Comparison of ENCODE assay signal across 1 cellular context in the genomic region with DNA sequence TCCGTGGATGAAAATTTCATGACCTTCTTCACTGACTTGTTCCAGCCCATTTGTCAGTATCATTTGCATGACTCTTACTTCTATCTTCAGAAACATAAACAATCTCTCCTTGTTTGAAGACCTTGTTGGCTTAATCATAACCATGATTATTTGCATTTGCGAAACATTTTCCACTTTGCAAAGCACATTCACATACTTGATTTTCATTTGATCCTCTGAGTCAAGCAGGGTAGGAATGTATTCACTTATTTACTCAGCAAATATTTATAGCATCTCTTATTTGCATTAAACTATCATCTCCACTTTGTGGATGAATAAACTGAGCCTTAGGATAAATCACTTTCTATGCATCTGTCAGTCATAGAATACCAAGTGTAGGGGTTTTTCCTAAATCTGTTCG.
TF ChIP-seq lines count a peak whose summit lies in the region.

No MANE protein-coding gene starts in this region.

TF ChIP-seq in GM23338, 12 proteins besides CTCF, POLR2A, EP300 and RAD21 (continued from another document):
- TF ChIP-seq, protein P1, sequence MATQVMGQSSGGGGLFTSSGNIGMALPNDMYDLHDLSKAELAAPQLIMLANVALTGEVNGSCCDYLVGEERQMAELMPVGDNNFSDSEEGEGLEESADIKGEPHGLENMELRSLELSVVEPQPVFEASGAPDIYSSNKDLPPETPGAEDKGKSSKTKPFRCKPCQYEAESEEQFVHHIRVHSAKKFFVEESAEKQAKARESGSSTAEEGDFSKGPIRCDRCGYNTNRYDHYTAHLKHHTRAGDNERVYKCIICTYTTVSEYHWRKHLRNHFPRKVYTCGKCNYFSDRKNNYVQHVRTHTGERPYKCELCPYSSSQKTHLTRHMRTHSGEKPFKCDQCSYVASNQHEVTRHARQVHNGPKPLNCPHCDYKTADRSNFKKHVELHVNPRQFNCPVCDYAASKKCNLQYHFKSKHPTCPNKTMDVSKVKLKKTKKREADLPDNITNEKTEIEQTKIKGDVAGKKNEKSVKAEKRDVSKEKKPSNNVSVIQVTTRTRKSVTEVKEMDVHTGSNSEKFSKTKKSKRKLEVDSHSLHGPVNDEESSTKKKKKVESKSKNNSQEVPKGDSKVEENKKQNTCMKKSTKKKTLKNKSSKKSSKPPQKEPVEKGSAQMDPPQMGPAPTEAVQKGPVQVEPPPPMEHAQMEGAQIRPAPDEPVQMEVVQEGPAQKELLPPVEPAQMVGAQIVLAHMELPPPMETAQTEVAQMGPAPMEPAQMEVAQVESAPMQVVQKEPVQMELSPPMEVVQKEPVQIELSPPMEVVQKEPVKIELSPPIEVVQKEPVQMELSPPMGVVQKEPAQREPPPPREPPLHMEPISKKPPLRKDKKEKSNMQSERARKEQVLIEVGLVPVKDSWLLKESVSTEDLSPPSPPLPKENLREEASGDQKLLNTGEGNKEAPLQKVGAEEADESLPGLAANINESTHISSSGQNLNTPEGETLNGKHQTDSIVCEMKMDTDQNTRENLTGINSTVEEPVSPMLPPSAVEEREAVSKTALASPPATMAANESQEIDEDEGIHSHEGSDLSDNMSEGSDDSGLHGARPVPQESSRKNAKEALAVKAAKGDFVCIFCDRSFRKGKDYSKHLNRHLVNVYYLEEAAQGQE (IDR thresholded peaks at IDR 0.05; ENCODE audit: unreplicated experiment): no peak
- no peak for TF ChIP-seq STAT1 (IDR thresholded peaks at IDR 0.05; ENCODE audit: unreplicated experiment)
- TF ChIP-seq ZNF331 (CRISPR knock-in tag; IDR thresholded peaks at IDR 0.05; ENCODE audit: low read depth): no peak
- TF ChIP-seq, protein P2, sequence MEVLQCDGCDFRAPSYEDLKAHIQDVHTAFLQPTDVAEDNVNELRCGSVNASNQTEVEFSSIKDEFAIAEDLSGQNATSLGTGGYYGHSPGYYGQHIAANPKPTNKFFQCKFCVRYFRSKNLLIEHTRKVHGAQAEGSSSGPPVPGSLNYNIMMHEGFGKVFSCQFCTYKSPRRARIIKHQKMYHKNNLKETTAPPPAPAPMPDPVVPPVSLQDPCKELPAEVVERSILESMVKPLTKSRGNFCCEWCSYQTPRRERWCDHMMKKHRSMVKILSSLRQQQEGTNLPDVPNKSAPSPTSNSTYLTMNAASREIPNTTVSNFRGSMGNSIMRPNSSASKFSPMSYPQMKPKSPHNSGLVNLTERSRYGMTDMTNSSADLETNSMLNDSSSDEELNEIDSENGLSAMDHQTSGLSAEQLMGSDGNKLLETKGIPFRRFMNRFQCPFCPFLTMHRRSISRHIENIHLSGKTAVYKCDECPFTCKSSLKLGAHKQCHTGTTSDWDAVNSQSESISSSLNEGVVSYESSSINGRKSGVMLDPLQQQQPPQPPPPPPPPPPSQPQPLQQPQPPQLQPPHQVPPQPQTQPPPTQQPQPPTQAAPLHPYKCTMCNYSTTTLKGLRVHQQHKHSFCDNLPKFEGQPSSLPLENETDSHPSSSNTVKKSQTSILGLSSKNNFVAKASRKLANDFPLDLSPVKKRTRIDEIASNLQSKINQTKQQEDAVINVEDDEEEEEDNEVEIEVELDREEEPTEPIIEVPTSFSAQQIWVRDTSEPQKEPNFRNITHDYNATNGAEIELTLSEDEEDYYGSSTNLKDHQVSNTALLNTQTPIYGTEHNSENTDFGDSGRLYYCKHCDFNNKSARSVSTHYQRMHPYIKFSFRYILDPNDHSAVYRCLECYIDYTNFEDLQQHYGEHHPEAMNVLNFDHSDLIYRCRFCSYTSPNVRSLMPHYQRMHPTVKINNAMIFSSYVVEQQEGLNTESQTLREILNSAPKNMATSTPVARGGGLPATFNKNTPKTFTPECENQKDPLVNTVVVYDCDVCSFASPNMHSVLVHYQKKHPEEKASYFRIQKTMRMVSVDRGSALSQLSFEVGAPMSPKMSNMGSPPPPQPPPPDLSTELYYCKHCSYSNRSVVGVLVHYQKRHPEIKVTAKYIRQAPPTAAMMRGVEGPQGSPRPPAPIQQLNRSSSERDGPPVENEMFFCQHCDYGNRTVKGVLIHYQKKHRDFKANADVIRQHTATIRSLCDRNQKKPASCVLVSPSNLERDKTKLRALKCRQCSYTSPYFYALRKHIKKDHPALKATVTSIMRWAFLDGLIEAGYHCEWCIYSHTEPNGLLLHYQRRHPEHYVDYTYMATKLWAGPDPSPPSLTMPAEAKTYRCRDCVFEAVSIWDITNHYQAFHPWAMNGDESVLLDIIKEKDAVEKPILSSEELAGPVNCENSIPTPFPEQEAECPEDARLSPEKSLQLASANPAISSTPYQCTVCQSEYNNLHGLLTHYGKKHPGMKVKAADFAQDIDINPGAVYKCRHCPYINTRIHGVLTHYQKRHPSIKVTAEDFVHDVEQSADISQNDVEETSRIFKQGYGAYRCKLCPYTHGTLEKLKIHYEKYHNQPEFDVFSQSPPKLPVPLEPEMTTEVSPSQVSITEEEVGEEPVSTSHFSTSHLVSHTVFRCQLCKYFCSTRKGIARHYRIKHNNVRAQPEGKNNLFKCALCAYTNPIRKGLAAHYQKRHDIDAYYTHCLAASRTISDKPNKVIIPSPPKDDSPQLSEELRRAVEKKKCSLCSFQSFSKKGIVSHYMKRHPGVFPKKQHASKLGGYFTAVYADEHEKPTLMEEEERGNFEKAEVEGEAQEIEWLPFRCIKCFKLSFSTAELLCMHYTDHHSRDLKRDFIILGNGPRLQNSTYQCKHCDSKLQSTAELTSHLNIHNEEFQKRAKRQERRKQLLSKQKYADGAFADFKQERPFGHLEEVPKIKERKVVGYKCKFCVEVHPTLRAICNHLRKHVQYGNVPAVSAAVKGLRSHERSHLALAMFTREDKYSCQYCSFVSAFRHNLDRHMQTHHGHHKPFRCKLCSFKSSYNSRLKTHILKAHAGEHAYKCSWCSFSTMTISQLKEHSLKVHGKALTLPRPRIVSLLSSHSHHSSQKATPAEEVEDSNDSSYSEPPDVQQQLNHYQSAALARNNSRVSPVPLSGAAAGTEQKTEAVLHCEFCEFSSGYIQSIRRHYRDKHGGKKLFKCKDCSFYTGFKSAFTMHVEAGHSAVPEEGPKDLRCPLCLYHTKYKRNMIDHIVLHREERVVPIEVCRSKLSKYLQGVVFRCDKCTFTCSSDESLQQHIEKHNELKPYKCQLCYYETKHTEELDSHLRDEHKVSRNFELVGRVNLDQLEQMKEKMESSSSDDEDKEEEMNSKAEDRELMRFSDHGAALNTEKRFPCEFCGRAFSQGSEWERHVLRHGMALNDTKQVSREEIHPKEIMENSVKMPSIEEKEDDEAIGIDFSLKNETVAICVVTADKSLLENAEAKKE (CRISPR knock-in tag; IDR thresholded peaks at IDR 0.05): no peak
- TF ChIP-seq, protein P3, sequence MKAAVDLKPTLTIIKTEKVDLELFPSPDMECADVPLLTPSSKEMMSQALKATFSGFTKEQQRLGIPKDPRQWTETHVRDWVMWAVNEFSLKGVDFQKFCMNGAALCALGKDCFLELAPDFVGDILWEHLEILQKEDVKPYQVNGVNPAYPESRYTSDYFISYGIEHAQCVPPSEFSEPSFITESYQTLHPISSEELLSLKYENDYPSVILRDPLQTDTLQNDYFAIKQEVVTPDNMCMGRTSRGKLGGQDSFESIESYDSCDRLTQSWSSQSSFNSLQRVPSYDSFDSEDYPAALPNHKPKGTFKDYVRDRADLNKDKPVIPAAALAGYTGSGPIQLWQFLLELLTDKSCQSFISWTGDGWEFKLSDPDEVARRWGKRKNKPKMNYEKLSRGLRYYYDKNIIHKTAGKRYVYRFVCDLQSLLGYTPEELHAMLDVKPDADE (IDR thresholded peaks at IDR 0.05): no peak
- TF ChIP-seq ZNF114 (CRISPR knock-in tag; IDR thresholded peaks at IDR 0.05): no peak
TF ChIP-seq in GM23338: peak in this region for 0.
